Comparison of ENCODE assay signal across 16 cellular contexts in the genomic region with DNA sequence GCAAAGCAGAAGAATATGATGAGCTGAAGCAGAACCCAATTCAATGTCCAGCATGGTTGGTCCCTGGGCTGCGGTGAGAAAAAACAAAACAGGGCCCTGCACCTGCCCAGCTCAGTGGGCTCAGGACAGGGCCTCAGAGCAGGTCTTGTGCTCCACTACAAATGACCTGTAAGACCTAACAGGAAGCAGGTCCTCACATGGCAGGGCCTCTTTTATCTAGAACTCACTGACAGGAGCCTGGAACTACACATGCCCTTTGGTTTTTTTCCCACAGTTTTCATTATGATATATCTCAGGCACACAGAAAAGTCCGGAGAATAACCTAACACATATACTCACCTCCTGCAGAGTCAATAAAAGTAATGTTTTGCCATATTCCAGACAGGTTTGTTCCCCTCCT. TPM values are rescaled to one million over a fixed set of nuclear protein-coding genes. Genes with fewer than 3 reads are reported as not detected.
DNase-seq lines count a peak whose midpoint lies in the region; ATAC-seq, FAIRE-seq and TF ChIP-seq lines count a peak whose summit lies in the region.
"Had no signal": no experiment of that assay in that cellular context is flagged by ENCODE, and none has a peak within 500 bp of the region (broad histone marks: within the 10 kb centered on the region; RNA-seq: fewer than 3 reads in every experiment).

No MANE protein-coding gene starts in this region.

- no peak for ATAC-seq in A549
- no peak for ATAC-seq in HG02759 (IDR thresholded peaks at IDR 0.05; ENCODE audit: unreplicated experiment)
- ATAC-seq: activated CD4-positive, CD25-positive, alpha-beta regulatory T cell treated with anti-CD3 and anti-CD28 coated beads, Interleukin-2, amount 50 U/mL, for 24 hours had no signal

- no peak for TF ChIP-seq CTCF in A549 (IDR thresholded peaks at IDR 0.05)
- no peak for TF ChIP-seq CTCF in brain (conservative IDR thresholded peaks at IDR 0.05)
- no peak for TF ChIP-seq CTCF in osteoblast (IDR thresholded peaks at IDR 0.05; ENCODE audit: extremely low read depth, low read depth, low read length)
- TF ChIP-seq CTCF in MM.1S (IDR thresholded peaks at IDR 0.05; ENCODE audit: low read length): no peak
- no peak for TF ChIP-seq CTCF in GM10266 (IDR thresholded peaks at IDR 0.05; ENCODE audit: control insufficient read depth, insufficient read depth, low read depth, missing control alignments)

- H3K4me3 Mint-ChIP-seq in CD4-positive, alpha-beta memory T cell: no peak overlapping the region
- no peak overlapping the region for H3K4me3 Mint-ChIP-seq in brain

- peak overlapping the region in 6 of 7 donors; percentile 31 to 88 (median 50) for H3K27ac Mint-ChIP-seq in CD4-positive, alpha-beta memory T cell
- H3K27ac Mint-ChIP-seq in brain: peak overlapping the region in 4 of 5 experiments; percentile 53 to 78 (median 72)

- H3K4me1 ChIP-seq in A549: peaks cover 75% of the 10 kb centered on the region
- H3K4me1 ChIP-seq in CD4-positive, alpha-beta memory T cell (ENCODE audit: insufficient read depth, low read length): peaks cover 12% of the 10 kb centered on the region
- peaks cover 35% of the 10 kb centered on the region for H3K4me1 ChIP-seq in osteoblast (ENCODE audit: insufficient read depth, low read length)
- H3K4me1 ChIP-seq in MM.1S (ENCODE audit: low read length): 0 out of 2 replicates have a peak, but pooled peaks cover 3% of the 10 kb centered on the region
- H3K4me1 ChIP-seq: HAP-1 had no signal

- H3K27me3 ChIP-seq in CD4-positive, alpha-beta memory T cell (ENCODE audit: insufficient read depth, low read length): no peaks in the 10 kb centered on the region
- H3K27me3 ChIP-seq in osteoblast (ENCODE audit: insufficient read depth, low read length) (no peaks in the 10 kb centered on the region), MM.1S (replicated peaks; ENCODE audit: insufficient read depth, low read length) (no peaks in the 10 kb centered on the region)

- H4K20me1 ChIP-seq in osteoblast (ENCODE audit: insufficient read depth, low read length): peaks cover 41% of the 10 kb centered on the region
- H4K20me1 ChIP-seq in MM.1S (ENCODE audit: insufficient read depth, low read length): peaks cover 45% of the 10 kb centered on the region

- peaks cover 27 to 55% of the 10 kb centered on the region in 2 donors for H3K36me3 Mint-ChIP-seq in CD4-positive, alpha-beta memory T cell
- peaks cover 28% of the 10 kb centered on the region for H3K36me3 Mint-ChIP-seq in brain

- POLR2A ChIA-PET in A549 (lab: Yijun Ruan, JAX): no interaction called here
- POLR2A ChIA-PET in CD4-positive, alpha-beta memory T cell (lab: Charles Lee; ENCODE audit: partially characterized antibody): interaction anchor here (1.7 kb wide), 1 partner anchor 11 kb away, joined by 3 read pairs; no protein-coding TSS in a partner anchor

- no peak for TF ChIP-seq EP300 in A549 (IDR thresholded peaks at IDR 0.05)

- H3F3A ChIP-seq in MM.1S (ENCODE audit: insufficient read depth, low read length): no peaks in the 10 kb centered on the region

- peak overlapping the region; percentile 85 to 88; a peak in 4 of 6 replicates for H3K27ac ChIP-seq in A549
- no peak overlapping the region for H3K27ac ChIP-seq in CD4-positive, alpha-beta memory T cell (ENCODE audit: low read depth, low read length)
- peak overlapping the region; percentile 23 for H3K27ac ChIP-seq in osteoblast (ENCODE audit: low read depth, low read length)
- H3K27ac ChIP-seq in MM.1S (ENCODE audit: low read length): no peak overlapping the region

- in situ Hi-C loops in ACHN (cut with HindIII; ENCODE audit: low pct_ligation_motif_present, low pct_unique_long_range_greater_than_20kb, low sequenced_read_pairs): no loop called here

- H3K4me3 ChIP-seq in A549 (no peak overlapping the region), osteoblast (ENCODE audit: insufficient read depth, low read length) (no peak overlapping the region), MM.1S (ENCODE audit: low read length) (no peak overlapping the region)
- no peak overlapping the region for H3K4me3 ChIP-seq in CD4-positive, alpha-beta memory T cell (ENCODE audit: low read length in 2 of 2)
- H3K4me3 ChIP-seq: HAP-1 had no signal

- no peak overlapping the region for H3K4me2 ChIP-seq in A549
- H3K4me2 ChIP-seq in osteoblast (ENCODE audit: insufficient read depth, low read length): no peak overlapping the region
- no peak overlapping the region for H3K4me2 ChIP-seq in MM.1S (ENCODE audit: low read depth, low read length)

- CTCF ChIA-PET in A549 (lab: Yijun Ruan, JAX): interaction anchor here (0.8 kb wide), 1 partner anchor 14 kb away, joined by 3 read pairs; no protein-coding TSS in a partner anchor
- CTCF ChIA-PET in CD4-positive, alpha-beta memory T cell (lab: Charles Lee; ENCODE audit: partially characterized antibody): no interaction called here

- H2AFZ ChIP-seq in osteoblast (ENCODE audit: low read length): no peak overlapping the region
- no peak overlapping the region for H2AFZ ChIP-seq in MM.1S (ENCODE audit: low read length)

- H3K79me2 ChIP-seq in osteoblast (ENCODE audit: insufficient read depth, low read length) (peaks cover 76% of the 10 kb centered on the region), MM.1S (ENCODE audit: low read length) (peaks cover 94% of the 10 kb centered on the region)

- H3K27me3 Mint-ChIP-seq in CD4-positive, alpha-beta memory T cell: no peaks in the 10 kb centered on the region
- H3K27me3 Mint-ChIP-seq in brain: peaks cover 3% of the 10 kb centered on the region

- 86% methylated on average over 2 of the region's 2 CpGs for WGBS in A549 (ENCODE audit: missing lambda C conversion rate)

- TF ChIP-seq POLR2A in A549 (IDR thresholded peaks at IDR 0.05; ENCODE audit: low read length): no peak

- intact Hi-C loops in CD4-positive, alpha-beta memory T cell (cut with micrococcal nuclease): no loop called here

- H3K9me3 Mint-ChIP-seq in CD4-positive, alpha-beta memory T cell: peaks cover 0 to 2% (median 0%) of the 10 kb centered on the region in 8 donors
- H3K9me3 Mint-ChIP-seq in brain: no peaks in the 10 kb centered on the region

- FAIRE-seq in A549 (lab: Jason Lieb, UNC): no peak
- FAIRE-seq: endothelial cell of umbilical vein had no signal

- H3K9me2 ChIP-seq in MM.1S (replicated peaks; ENCODE audit: insufficient read depth, low read length): no peaks in the 10 kb centered on the region

- H3K36me3 ChIP-seq in CD4-positive, alpha-beta memory T cell (ENCODE audit: insufficient read depth, low read length): peaks cover 43% of the 10 kb centered on the region
- H3K36me3 ChIP-seq in osteoblast (ENCODE audit: insufficient read depth, low read length) (peaks cover 26% of the 10 kb centered on the region), MM.1S (replicated peaks; ENCODE audit: insufficient read depth, low read length) (no peaks in the 10 kb centered on the region)

- DNase-seq in A549 (ENCODE audit: low read depth in 1 of 2, low spot score in 1 of 2) (no peak), osteoblast (ENCODE audit: insufficient read length, low spot score, missing footprints) (no peak), MM.1S (no peak), ACHN (no peak), GM10266 (ENCODE audit: extremely low spot score) (no peak)
- no peak for DNase-seq in CD4-positive, alpha-beta memory T cell
- DNase-seq: activated T-cell treated with anti-CD3 and anti-CD28 coated beads, Interleukin-2, amount 50 U/mL, for 1 hour; AML-193; DMS79; NCI-H1092; T-helper 2 cell had no signal

- peaks cover 31 to 54% (median 35%) of the 10 kb centered on the region in 4 donors for H3K4me1 Mint-ChIP-seq in CD4-positive, alpha-beta memory T cell
- peaks cover 42% of the 10 kb centered on the region for H3K4me1 Mint-ChIP-seq in brain

- no peak overlapping the region for H3K9ac ChIP-seq in MM.1S (ENCODE audit: low read length)

- no peaks in the 10 kb centered on the region for H3K9me3 ChIP-seq in A549
- H3K9me3 ChIP-seq in CD4-positive, alpha-beta memory T cell (ENCODE audit: control insufficient read depth in 1 of 2, low read length in 2 of 2): no peaks in the 10 kb centered on the region
- H3K9me3 ChIP-seq in osteoblast (ENCODE audit: low read depth, low read length): no peaks in the 10 kb centered on the region
- no peaks in the 10 kb centered on the region for H3K9me3 ChIP-seq in MM.1S (replicated peaks; ENCODE audit: insufficient read depth, low read length)
- H3K9me3 ChIP-seq: HAP-1 had no signal

- no peak for TF ChIP-seq RAD21 in A549 (conservative IDR thresholded peaks at IDR 0.05 in 1 of 2, IDR thresholded peaks at IDR 0.05 in 1 of 2)

TF ChIP-seq in A549, 52 proteins besides CTCF, POLR2A, EP300 and RAD21 (continues in another document):
- TF ChIP-seq RNF2 (IDR thresholded peaks at IDR 0.05; ENCODE audit: borderline replicate concordance, low read depth): no peak
- TF ChIP-seq NR3C1 (IDR thresholded peaks at IDR 0.05): no peak
- TF ChIP-seq, protein P1, sequence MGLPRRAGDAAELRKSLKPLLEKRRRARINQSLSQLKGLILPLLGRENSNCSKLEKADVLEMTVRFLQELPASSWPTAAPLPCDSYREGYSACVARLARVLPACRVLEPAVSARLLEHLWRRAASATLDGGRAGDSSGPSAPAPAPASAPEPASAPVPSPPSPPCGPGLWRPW (IDR thresholded peaks at IDR 0.05): no peak
- no peak for TF ChIP-seq HOXB5 (CRISPR knock-in tag; IDR thresholded peaks at IDR 0.05)
- no peak for TF ChIP-seq ZFP36 (IDR thresholded peaks at IDR 0.05; ENCODE audit: borderline replicate concordance, partially characterized antibody)
- no peak for TF ChIP-seq CBX8 (IDR thresholded peaks at IDR 0.05)

RNA-seq across cellular contexts. Expression of a gene that starts 38.4 kb away (rescaled TPM):
- 21.7 and 34.8 TPM in 2 replicates for polyA plus RNA-seq in A549 (2011; rRNA removed)
- polyA plus RNA-seq in A549 (2012; cell fraction: cytosol; rRNA removed): 53.8 and 83.7 TPM in 2 replicates
- polyA plus RNA-seq in A549 (2012; cell fraction: nucleus; rRNA removed): 44.0 and 54.7 TPM in 2 replicates
- polyA plus RNA-seq in A549 (2017; fragmentation: RNase III; extraction: RNeasy Plus Mini Kit Qiagen cat#74134 plus additional on column Dnase treatment): 74.2 to 81.0 TPM (median 79.2 TPM) in 3 replicates
- 30.5 and 33.9 TPM in 2 replicates for polyA minus RNA-seq in A549 (2011; rRNA and poly(A)+ RNA removed)
- total RNA-seq in CD4-positive, alpha-beta memory T cell: 10 to 100 TPM; 59.3 to 59.4 TPM
- polyA plus RNA-seq in CD4-positive, alpha-beta memory T cell: 100 to 1,000 TPM in 1 of 2 donors, 10 to 100 TPM in 1; 86.5 to 102 TPM
- 36.7 TPM for polyA plus RNA-seq in brain (ENCODE audit: insufficient read depth, low read depth, low replicate concordance)
- total RNA-seq in osteoblast: 17.4 and 20.6 TPM in 2 replicates

RNA-seq across cellular contexts. Expression of a gene that starts 41.3 kb away (rescaled TPM):
- polyA plus RNA-seq in A549 (2011; rRNA removed) (9.6 and 13.3 TPM in 2 replicates), A549 (2017; fragmentation: RNase III; extraction: RNeasy Plus Mini Kit Qiagen cat#74134 plus additional on column Dnase treatment) (43.4 to 54.0 TPM (median 47.3 TPM) in 3 replicates), brain (ENCODE audit: insufficient read depth, low read depth, low replicate concordance) (4.6 TPM)
- 45.5 and 60.4 TPM in 2 replicates for polyA plus RNA-seq in A549 (2012; cell fraction: cytosol; rRNA removed)
- 409 and 469 TPM in 2 replicates for polyA plus RNA-seq in A549 (2012; cell fraction: nucleus; rRNA removed)
- 14.9 and 24.5 TPM in 2 replicates for polyA minus RNA-seq in A549 (2011; rRNA and poly(A)+ RNA removed)
- total RNA-seq in CD4-positive, alpha-beta memory T cell: 100 to 1,000 TPM; 144 to 147 TPM
- polyA plus RNA-seq in CD4-positive, alpha-beta memory T cell: 10 to 100 TPM in 1 of 2 donors, 1 to 10 TPM in 1; 4.5 to 16.0 TPM
- total RNA-seq in osteoblast: 2.1 and 4.3 TPM in 2 replicates

Comparison
In these comparisons a context has a peak if more than half of its experiments do, and no peak if none do; other contexts are left out.
1. H3K27ac ChIP-seq: peak in A549 (2 of 2) and osteoblast (single experiment); none in CD4-positive, alpha-beta memory T cell (single experiment) and MM.1S (single experiment).